Comparison of ENCODE assay signal across 34 cellular contexts in the genomic region with DNA sequence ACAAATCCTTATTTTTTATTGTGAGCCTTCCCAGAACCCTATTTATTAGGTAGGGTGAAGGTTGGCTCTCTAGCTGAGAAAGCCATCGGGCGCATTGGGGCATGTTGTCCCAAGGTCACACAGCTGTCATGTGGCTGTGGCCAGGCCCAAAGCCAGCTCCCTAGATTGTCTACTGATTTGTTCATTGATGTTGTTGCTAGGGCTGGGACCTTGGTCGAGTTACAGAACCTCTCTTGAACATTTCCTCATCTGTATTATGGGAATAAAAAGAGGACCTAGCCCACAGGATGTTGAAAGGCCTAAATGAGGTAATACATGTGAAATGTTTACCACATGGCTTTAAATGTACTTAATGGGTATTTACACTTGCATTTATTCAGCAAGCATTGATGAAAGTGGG.
DNase-seq lines count a peak whose midpoint lies in the region; ATAC-seq, FAIRE-seq and TF ChIP-seq lines count a peak whose summit lies in the region.
"Had no signal": no experiment of that assay in that cellular context is flagged by ENCODE, and none has a peak within 500 bp of the region (broad histone marks: within the 10 kb centered on the region; RNA-seq: fewer than 3 reads in every experiment).

No MANE protein-coding gene starts in this region.

- H3K27ac Mint-ChIP-seq in natural killer cell, result peak overlapping the region; percentile 42 to 43
- H3K27ac Mint-ChIP-seq in natural killer cell treated with Interleukin-12 subunit alpha and Interleukin-12 subunit beta and Interleukin-15 and Interleukin-18, amount 100 ng/mL, for 72 hours, result no peak overlapping the region
- H3K27ac Mint-ChIP-seq: activated CD4-positive, alpha-beta T cell treated with anti-CD3 and anti-CD28 coated beads, Interleukin-2, amount 10 ng/mL, durations not matched to agents 7 days and 5 days; activated naive CD8-positive, alpha-beta T cell treated with anti-CD3 and anti-CD28 coated beads for 36 hours; activated T-cell treated with anti-CD3 and anti-CD28 coated beads, Interleukin-2, amount 50 U/mL, for 24 hours; B cell; CD8-positive, alpha-beta T cell; stimulated activated naive B cell treated with anti-CD40 and anti-IgM and Interleukin-4, amounts not matched to agents 10 μg/mL and 1 μg/mL and 100 μg/mL, for 72 hours had no signal

- H3K9me3 ChIP-seq in lower lobe of right lung (no peaks in the 10 kb centered on the region), prostate gland (no peaks in the 10 kb centered on the region)
- H3K9me3 ChIP-seq: A549, ascending aorta, colonic mucosa had no signal

- H3K36me3 ChIP-seq in bronchial epithelial cell (ENCODE audit: control insufficient read depth, insufficient read depth, low read length) (no peaks in the 10 kb centered on the region), lower lobe of right lung (peaks cover 5% of the 10 kb centered on the region), prostate gland (no peaks in the 10 kb centered on the region)
- H3K36me3 ChIP-seq: cardiac muscle cell, colonic mucosa had no signal

- intact Hi-C loops in natural killer cell (cut with micrococcal nuclease) (no loop called here), lower lobe of right lung (cut with DNase I) (no loop called here), prostate gland (cut with DNase I) (no loop called here)

- H3K4me3 Mint-ChIP-seq in natural killer cell, result no peak overlapping the region
- no peak overlapping the region for H3K4me3 Mint-ChIP-seq in natural killer cell treated with Interleukin-12 subunit alpha and Interleukin-12 subunit beta and Interleukin-15 and Interleukin-18, amount 100 ng/mL, for 72 hours
- H3K4me3 Mint-ChIP-seq: activated CD4-positive, alpha-beta T cell treated with anti-CD3 and anti-CD28 coated beads, Interleukin-2, amount 10 ng/mL, durations not matched to agents 7 days and 5 days; activated naive CD8-positive, alpha-beta T cell treated with anti-CD3 and anti-CD28 coated beads for 36 hours; activated T-cell treated with anti-CD3 and anti-CD28 coated beads, Interleukin-2, amount 50 U/mL, for 24 hours; B cell; CD8-positive, alpha-beta T cell; naive thymus-derived CD4-positive, alpha-beta T cell; stimulated activated naive B cell treated with anti-CD40 and anti-IgM and Interleukin-4, amounts not matched to agents 10 μg/mL and 1 μg/mL and 100 μg/mL, for 72 hours had no signal

- H3K36me3 Mint-ChIP-seq in natural killer cell, result peaks cover 9% of the 10 kb centered on the region
- peaks cover 11% of the 10 kb centered on the region for H3K36me3 Mint-ChIP-seq in natural killer cell treated with Interleukin-12 subunit alpha and Interleukin-12 subunit beta and Interleukin-15 and Interleukin-18, amount 100 ng/mL, for 72 hours

- no peaks in the 10 kb centered on the region for H3K27me3 Mint-ChIP-seq in natural killer cell (ENCODE audit: low read depth in 2 of 2)
- no peaks in the 10 kb centered on the region for H3K27me3 Mint-ChIP-seq in natural killer cell treated with Interleukin-12 subunit alpha and Interleukin-12 subunit beta and Interleukin-15 and Interleukin-18, amount 100 ng/mL, for 72 hours
- H3K27me3 Mint-ChIP-seq: activated CD4-positive, alpha-beta T cell treated with anti-CD3 and anti-CD28 coated beads, Interleukin-2, amount 10 ng/mL, durations not matched to agents 7 days and 5 days; activated naive CD8-positive, alpha-beta T cell treated with anti-CD3 and anti-CD28 coated beads for 36 hours; activated T-cell treated with anti-CD3 and anti-CD28 coated beads, Interleukin-2, amount 50 U/mL, for 24 hours; B cell; naive thymus-derived CD4-positive, alpha-beta T cell; stimulated activated naive B cell treated with anti-CD40 and anti-IgM and Interleukin-4, amounts not matched to agents 10 μg/mL and 1 μg/mL and 100 μg/mL, for 72 hours had no signal

- H3K4me3 ChIP-seq in bronchial epithelial cell (ENCODE audit: low read depth, low read length) (no peak overlapping the region), lower lobe of right lung (no peak overlapping the region), prostate gland (no peak overlapping the region)
- H3K4me3 ChIP-seq: A549, ascending aorta, cardiac muscle cell, colonic mucosa, GM12878, K562 had no signal

- H3K27ac ChIP-seq in lower lobe of right lung (no peak overlapping the region), prostate gland (no peak overlapping the region)
- H3K27ac ChIP-seq: A549, ascending aorta, cardiac muscle cell, colonic mucosa had no signal

- FAIRE-seq in bronchial epithelial cell (lab: Jason Lieb, UNC), result no peak
- FAIRE-seq in GM19239 (lab: Jason Lieb, UNC), result no peak
- FAIRE-seq: A549, GM12878, H54, HTR-8/SVneo, K562 had no signal

- H3K9me3 Mint-ChIP-seq in natural killer cell, result no peaks in the 10 kb centered on the region
- H3K9me3 Mint-ChIP-seq in natural killer cell treated with Interleukin-12 subunit alpha and Interleukin-12 subunit beta and Interleukin-15 and Interleukin-18, amount 100 ng/mL, for 72 hours, result no peaks in the 10 kb centered on the region
- H3K9me3 Mint-ChIP-seq: CD8-positive, alpha-beta T cell; stimulated activated naive B cell treated with anti-CD40 and anti-IgM and Interleukin-4, amounts not matched to agents 10 μg/mL and 1 μg/mL and 100 μg/mL, for 72 hours had no signal

- H3K4me1 ChIP-seq in lower lobe of right lung (no peaks in the 10 kb centered on the region), prostate gland (replicated peaks) (no peaks in the 10 kb centered on the region)
- H3K4me1 ChIP-seq: A549, ascending aorta, colonic mucosa had no signal

- DNase-seq in natural killer cell (no peak), bronchial epithelial cell (ENCODE audit: low read depth) (peak; percentile 4), lower lobe of right lung (peak; percentile 73), prostate gland (ENCODE audit: low spot score) (no peak), GM19239 (ENCODE audit: insufficient read length, low spot score) (no peak), KBM-7 (no peak)
- DNase-seq in natural killer cell treated with Interleukin-12 subunit alpha and Interleukin-12 subunit beta and Interleukin-15 and Interleukin-18, amount 100 ng/mL, for 72 hours (ENCODE audit: low spot score), result no peak
- DNase-seq: activated CD4-positive, alpha-beta T cell treated with anti-CD3 and anti-CD28 coated beads, Interleukin-2, amount 10 ng/mL, durations not matched to agents 7 days and 5 days; activated gamma-delta T cell; activated naive CD8-positive, alpha-beta T cell treated with anti-CD3 and anti-CD28 coated beads for 36 hours; activated T-cell treated with anti-CD3 and anti-CD28 coated beads, Interleukin-2, amount 50 U/mL, for 24 hours; CD8-positive, alpha-beta T cell; colonic mucosa; effector CD8-positive, alpha-beta T cell; glutamatergic neuron; midbrain; naive thymus-derived CD4-positive, alpha-beta T cell; NCI-H1417 treated with DMSO at 0.1 percent for 48 hours; NCI-H2029 treated with DMSO at 0.1 percent for 48 hours; NCI-H526; occipital lobe; SHP77; stimulated activated naive B cell treated with anti-CD40 and anti-IgM and Interleukin-4, amounts not matched to agents 10 μg/mL and 1 μg/mL and 100 μg/mL, for 72 hours; T1000 had no signal

- ATAC-seq in natural killer cell (no peak), lower lobe of right lung (peak; percentile 63 to 67), HG02678 (IDR thresholded peaks at IDR 0.05; ENCODE audit: unreplicated experiment) (no peak)
- ATAC-seq in natural killer cell treated with Interleukin-12 subunit alpha and Interleukin-12 subunit beta and Interleukin-15 and Interleukin-18, amount 100 ng/mL, for 72 hours, result no peak
- ATAC-seq: A549; CD8-positive, alpha-beta T cell; GM12878; K562; naive thymus-derived CD4-positive, alpha-beta T cell; Panc1; stimulated activated naive B cell treated with anti-CD40 and anti-IgM and Interleukin-4, amounts not matched to agents 10 μg/mL and 1 μg/mL and 100 μg/mL, for 72 hours had no signal

- no peaks in the 10 kb centered on the region for H3K27me3 ChIP-seq in bronchial epithelial cell (ENCODE audit: control insufficient read depth, insufficient read depth, low read length)
- no peaks in the 10 kb centered on the region for H3K27me3 ChIP-seq in lower lobe of right lung (ENCODE audit: low read depth)
- H3K27me3 ChIP-seq in prostate gland (replicated peaks; ENCODE audit: insufficient read depth), result no peaks in the 10 kb centered on the region
- H3K27me3 ChIP-seq: ascending aorta, cardiac muscle cell, colonic mucosa had no signal

- in situ Hi-C loops in KBM-7 (cut with MboI; ENCODE audit: low pct_unique_long_range_greater_than_20kb, low sequenced_read_pairs), result no loop called here

- TF ChIP-seq CTCF in natural killer cell (IDR thresholded peaks at IDR 0.05) (no peak), bronchial epithelial cell (IDR thresholded peaks at IDR 0.05; ENCODE audit: insufficient read depth, low read length, severe bottlenecking) (no peak), lower lobe of right lung (IDR thresholded peaks at IDR 0.05) (no peak), prostate gland (IDR thresholded peaks at IDR 0.05) (no peak)

- WGBS in prostate gland, result 85% methylated on average over 3 of the region's 3 CpGs

- H3K4me1 Mint-ChIP-seq in natural killer cell, result peaks cover 14% of the 10 kb centered on the region in 2 donors
- peaks cover 4% of the 10 kb centered on the region in 2 donors for H3K4me1 Mint-ChIP-seq in natural killer cell treated with Interleukin-12 subunit alpha and Interleukin-12 subunit beta and Interleukin-15 and Interleukin-18, amount 100 ng/mL, for 72 hours (ENCODE audit: low read depth in 2 of 2)
- H3K4me1 Mint-ChIP-seq: activated CD4-positive, alpha-beta T cell treated with anti-CD3 and anti-CD28 coated beads, Interleukin-2, amount 10 ng/mL, durations not matched to agents 7 days and 5 days; activated naive CD8-positive, alpha-beta T cell treated with anti-CD3 and anti-CD28 coated beads for 36 hours; B cell had no signal

- TF ChIP-seq POLR2A in prostate gland (IDR thresholded peaks at IDR 0.05), result no peak

Comparison
In these comparisons a context has a peak if more than half of its experiments do, and no peak if none do; other contexts are left out.
1. H3K27ac Mint-ChIP-seq: peak in natural killer cell (2 of 2); none in natural killer cell treated with Interleukin-12 subunit alpha and Interleukin-12 subunit beta and Interleukin-15 and Interleukin-18, amount 100 ng/mL, for 72 hours (0 of 2).
2. ATAC-seq: peak in lower lobe of right lung (2 of 2); none in natural killer cell (0 of 3), natural killer cell treated with Interleukin-12 subunit alpha and Interleukin-12 subunit beta and Interleukin-15 and Interleukin-18, amount 100 ng/mL, for 72 hours (0 of 2) and HG02678 (single experiment).
3. DNase-seq: peak in bronchial epithelial cell (single experiment) and lower lobe of right lung (single experiment); none in natural killer cell (single experiment), natural killer cell treated with Interleukin-12 subunit alpha and Interleukin-12 subunit beta and Interleukin-15 and Interleukin-18, amount 100 ng/mL, for 72 hours (single experiment), prostate gland (single experiment), GM19239 (single experiment) and KBM-7 (single experiment).